8 cellular contexts compared by ENCODE assay signal in the genomic region with DNA sequence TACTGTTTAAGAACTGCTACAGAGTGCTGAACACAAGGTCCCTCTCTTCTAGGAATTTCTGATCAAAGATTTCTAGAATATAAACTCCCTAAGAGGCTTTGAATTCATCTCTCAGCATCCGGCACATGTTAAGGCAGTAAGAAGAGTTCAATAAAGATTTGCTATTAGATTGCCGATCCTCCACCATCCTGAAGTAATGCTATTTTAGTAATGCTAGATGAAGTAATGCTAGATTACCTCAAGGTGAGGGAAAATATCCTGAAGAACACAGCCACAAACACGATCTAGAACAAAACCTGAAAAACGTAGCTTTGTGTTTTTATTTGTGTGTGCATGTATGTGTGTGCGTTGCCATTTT. TPM values are rescaled to one million over a fixed set of nuclear protein-coding genes. Genes with fewer than 3 reads are reported as not detected.
DNase-seq lines count a peak whose midpoint lies in the region; ATAC-seq and TF ChIP-seq lines count a peak whose summit lies in the region.

No MANE protein-coding gene starts in this region.

- peaks cover 9% of the 10 kb centered on the region for H3K4me1 ChIP-seq in ectodermal cell (ENCODE audit: control insufficient read depth, insufficient read depth, low read length)

- H3K27ac Mint-ChIP-seq in nephron progenitor cell, result peak overlapping the region; percentile 99

- WGBS in ectodermal cell, 2 experiments, result 32 to 38% methylated on average over 5 of the region's 5 CpGs

- H3K4me3 ChIP-seq in ectodermal cell (ENCODE audit: insufficient read depth, low read depth, low read length), result peak overlapping the region; percentile 76

- peak overlapping the region; percentile 96 for H3K27ac ChIP-seq in C4-2B
- peak overlapping the region; percentile 100 for H3K27ac ChIP-seq in ectodermal cell (ENCODE audit: insufficient read depth, low read depth, low read length, poor library complexity, severe bottlenecking)

- TF ChIP-seq CTCF in C4-2B (conservative IDR thresholded peaks at IDR 0.05) (no peak), nephron progenitor cell (IDR thresholded peaks at IDR 0.05) (no peak)

- no peak for ATAC-seq in HG02678 (IDR thresholded peaks at IDR 0.05; ENCODE audit: unreplicated experiment)

- H3K9me3 ChIP-seq in ectodermal cell (ENCODE audit: control insufficient read depth, low read length), result no peaks in the 10 kb centered on the region

- DNase-seq in NCI-H2227 (lab: John Stamatoyannopoulos, UW; ENCODE audit: unreplicated experiment) (peak; percentile 24), nephron progenitor cell (no peak), NCI-H1930 (lab: John Stamatoyannopoulos, UW) (no peak), MV-4-11 (lab: John Stamatoyannopoulos, UW) (no peak)
- DNase-seq in stimulated activated CD4-positive, alpha-beta T cell treated with anti-CD3 and anti-CD28 coated beads, Interleukin-1b, Interleukin-23, amount 100 ng/mL, for 48 hours, result no peak

- peaks cover 43% of the 10 kb centered on the region for H3K4me1 Mint-ChIP-seq in nephron progenitor cell

- no peaks in the 10 kb centered on the region for H3K27me3 ChIP-seq in ectodermal cell (ENCODE audit: control insufficient read depth, insufficient read depth, low read length, poor library complexity, severe bottlenecking)

- no peaks in the 10 kb centered on the region for H3K9me3 Mint-ChIP-seq in nephron progenitor cell

- H3K36me3 Mint-ChIP-seq in nephron progenitor cell (ENCODE audit: low read depth), result peaks cover 25% of the 10 kb centered on the region

- H3K36me3 ChIP-seq in ectodermal cell (ENCODE audit: control insufficient read depth, insufficient read depth, low read length), result peaks cover 14% of the 10 kb centered on the region

- peak overlapping the region; percentile 98 for H3K4me3 Mint-ChIP-seq in nephron progenitor cell

- H3K27me3 Mint-ChIP-seq in nephron progenitor cell (ENCODE audit: low read depth, poor library complexity), result no peaks in the 10 kb centered on the region

RNA-seq across cellular contexts. Expression of a gene that starts 0.9 kb away (rescaled TPM):
- 124 TPM for polyA plus RNA-seq in ectodermal cell (2013, experiment 1 of 4)
- polyA plus RNA-seq in ectodermal cell (2013, experiment 2 of 4), result 123 TPM
- 137 TPM for polyA plus RNA-seq in ectodermal cell (2013, experiment 3 of 4)
- 159 TPM for polyA plus RNA-seq in ectodermal cell (2013, experiment 4 of 4)

RNA-seq across cellular contexts. Expression of a gene that starts 13.4 kb away (rescaled TPM):
- 220 TPM for polyA plus RNA-seq in ectodermal cell (2013, experiment 1 of 4)
- 247 TPM for polyA plus RNA-seq in ectodermal cell (2013, experiment 2 of 4)
- polyA plus RNA-seq in ectodermal cell (2013, experiment 3 of 4), result 212 TPM
- 232 TPM for polyA plus RNA-seq in ectodermal cell (2013, experiment 4 of 4)

RNA-seq across cellular contexts. Expression of a gene that starts 41.2 kb away (rescaled TPM):
- polyA plus RNA-seq in ectodermal cell (2013, experiment 1 of 4), result 0.78 TPM
- polyA plus RNA-seq in ectodermal cell (2013, experiment 2 of 4), result 1.2 TPM
- 0.59 TPM for polyA plus RNA-seq in ectodermal cell (2013, experiment 3 of 4)
- polyA plus RNA-seq in ectodermal cell (2013, experiment 4 of 4), result 0.77 TPM
